Comparison of ENCODE assay signal across 26 cellular contexts in genomic region chr12:6837370-6838060, GRCh38. TPM values are rescaled to one million over a fixed set of nuclear protein-coding genes. Genes with fewer than 3 reads are reported as not detected.
"Had no signal": no experiment of that assay in that cellular context is flagged by ENCODE, and none has a peak within 500 bp of the region (broad histone marks: within the 10 kb centered on the region; RNA-seq: fewer than 3 reads in every experiment).

No MANE protein-coding gene starts in this region.

- H3K4me1 ChIP-seq: lower lobe of right lung, parathyroid adenoma, psoas muscle, testis, transverse colon, vagina had no signal

- H3K4me3 ChIP-seq: lower lobe of right lung, psoas muscle, skin epidermis, stomach, testis, thyroid gland, transverse colon, upper lobe of left lung, vagina had no signal

- H3K27me3 ChIP-seq: neutrophil, stomach, testis, thyroid gland, transverse colon, upper lobe of left lung, vagina had no signal

- H3K9me3 ChIP-seq: lower lobe of right lung, neutrophil, psoas muscle, stomach, testis, thyroid gland, transverse colon, upper lobe of left lung, vagina had no signal

- H3K79me2 ChIP-seq: parathyroid adenoma had no signal

- H3K36me3 ChIP-seq: neutrophil, transverse colon had no signal

- H3K9ac ChIP-seq: parathyroid adenoma had no signal

- H3K27ac ChIP-seq: lower lobe of right lung, neutrophil, parathyroid adenoma, psoas muscle, skin epidermis, stomach, testis, thyroid gland, transverse colon, upper lobe of left lung, vagina had no signal

- ATAC-seq: left cardiac atrium; left lobe of liver; lower lobe of right lung; naive thymus-derived CD8-positive, alpha-beta T cell; psoas muscle; sciatic nerve; stimulated activated naive B cell treated with anti-CD40 and anti-IgM and Interleukin-4, amounts not matched to agents 10 μg/mL and 1 μg/mL and 100 μg/mL, for 72 hours; stimulated activated naive CD8-positive, alpha-beta T cell treated with anti-CD3 and anti-CD28 coated beads, Interleukin-15, Interleukin-2, amounts not matched to agents 100 U/mL and 50 U/mL, for 24 hours had no signal

- H2AFZ ChIP-seq: parathyroid adenoma had no signal

- DNase-seq: islet precursor cell; kidney glomerular epithelial cell; left cardiac atrium; lower lobe of right lung; mammary epithelial cell; mesenchymal stem cell; naive thymus-derived CD8-positive, alpha-beta T cell; occipital lobe; stimulated activated CD4-positive, alpha-beta T cell treated with anti-CD3 and anti-CD28 coated beads, Interleukin-12 subunit alpha, Interleukin-12 subunit beta, amount 100 ng/mL, for 4 hours; stimulated activated CD4-positive, alpha-beta T cell treated with anti-CD3 and anti-CD28 coated beads, Interleukin-15, amount 100 ng/mL, for 24 hours; stimulated activated CD4-positive, alpha-beta T cell treated with anti-CD3 and anti-CD28 coated beads, Interleukin-2, amount 100 ng/mL, for 24 hours; stimulated activated CD4-positive, alpha-beta T cell treated with anti-CD3 and anti-CD28 coated beads, Interleukin-4, amount 100 ng/mL, for 1 hour; stimulated activated naive B cell treated with anti-CD40 and anti-IgM and Interleukin-4, amounts not matched to agents 10 μg/mL and 1 μg/mL and 100 μg/mL, for 72 hours; stimulated activated naive CD8-positive, alpha-beta T cell treated with anti-CD3 and anti-CD28 coated beads, Interleukin-15, Interleukin-2, amounts not matched to agents 100 U/mL and 50 U/mL, for 24 hours; stomach; testis; thyroid gland; transverse colon; upper lobe of left lung had no signal

RNA-seq across cellular contexts. Expression of gene GNB3, which starts 3.2 kb away (rescaled TPM):
- polyA plus RNA-seq: naive thymus-derived CD8-positive, alpha-beta T cell had no signal

RNA-seq across cellular contexts. Expression of gene GPR162, which starts 15.9 kb away (rescaled TPM):
- total RNA-seq: naive thymus-derived CD8-positive, alpha-beta T cell had no signal
- polyA plus RNA-seq: naive thymus-derived CD8-positive, alpha-beta T cell had no signal
